20 cellular contexts compared by ENCODE assay signal in genomic region chr6:113458368-113459010, GRCh38.
DNase-seq lines count a peak whose midpoint lies in the region; TF ChIP-seq lines count a peak whose summit lies in the region.
"Had no signal": no experiment of that assay in that cellular context is flagged by ENCODE, and none has a peak within 500 bp of the region (broad histone marks: within the 10 kb centered on the region; RNA-seq: fewer than 3 reads in every experiment).

No MANE protein-coding gene starts in this region.

- H3K27ac ChIP-seq in mesodermal cell (ENCODE audit: low read depth, low read length, severe bottlenecking) (peak overlapping the region; percentile 62), prostate gland (no peak overlapping the region)
- H3K27ac ChIP-seq: HL-60, lower lobe of right lung, psoas muscle, vagina had no signal

- DNase-seq in EH (ENCODE audit: low read depth), result peak; percentile 60
- peak; percentile 40 for DNase-seq in NCI-H2029 treated with DMSO at 0.1 percent for 48 hours (lab: John Stamatoyannopoulos, UW)
- DNase-seq in dermis microvascular lymphatic vessel endothelial cell (ENCODE audit: low read depth in 2 of 2), result peak; percentile 67 to 72
- DNase-seq in globus pallidus (ENCODE audit: low spot score), result no peak
- DNase-seq in effector CD8-positive, alpha-beta T cell (lab: John Stamatoyannopoulos, UW), result no peak
- DNase-seq in AG20443 (ENCODE audit: low spot score), result no peak
- DNase-seq in prostate gland (ENCODE audit: low spot score), result no peak
- DNase-seq: activated CD4-positive, alpha-beta T cell treated with anti-CD3 and anti-CD28 coated beads for 48 hours; activated naive CD8-positive, alpha-beta T cell treated with anti-CD3 and anti-CD28 coated beads, Interleukin-2, amount 50 U/mL, for 24 hours; central memory CD4-positive, alpha-beta T cell; effector memory CD4-positive, alpha-beta T cell; lower lobe of right lung; NCI-H187 treated with DMSO at 0.1 percent for 48 hours; NCI-H510A; psoas muscle; spleen had no signal

- H3K36me3 ChIP-seq in mesodermal cell (ENCODE audit: control insufficient read depth, insufficient read depth, low read length) (no peaks in the 10 kb centered on the region), prostate gland (no peaks in the 10 kb centered on the region)
- H3K36me3 ChIP-seq: HAP-1, lower lobe of right lung, spleen, vagina had no signal

- H3K27me3 ChIP-seq in prostate gland (replicated peaks; ENCODE audit: insufficient read depth), result no peaks in the 10 kb centered on the region
- H3K27me3 ChIP-seq: spleen, vagina had no signal

- peaks cover 22% of the 10 kb centered on the region for H3K4me1 ChIP-seq in mesodermal cell (ENCODE audit: control insufficient read depth, insufficient read depth, low read length, poor library complexity, severe bottlenecking)
- H3K4me1 ChIP-seq in prostate gland (replicated peaks), result no peaks in the 10 kb centered on the region
- H3K4me1 ChIP-seq: lower lobe of right lung, psoas muscle, spleen, vagina had no signal

- TF ChIP-seq POLR2A in prostate gland (IDR thresholded peaks at IDR 0.05), result no peak

- intact Hi-C loops in prostate gland (cut with DNase I), result no loop called here

- H3K9me3 ChIP-seq in mesodermal cell (ENCODE audit: control insufficient read depth, low read length), result no peaks in the 10 kb centered on the region
- H3K9me3 ChIP-seq in prostate gland, result no peaks in the 10 kb centered on the region
- H3K9me3 ChIP-seq: HAP-1, lower lobe of right lung, psoas muscle, spleen, vagina had no signal

- TF ChIP-seq CTCF in prostate gland (IDR thresholded peaks at IDR 0.05), result no peak

- H3K4me3 ChIP-seq in mesodermal cell (ENCODE audit: extremely low read depth, insufficient read depth, low read length, poor library complexity, severe bottlenecking), result no peak overlapping the region
- H3K4me3 ChIP-seq in prostate gland, result no peak overlapping the region
- H3K4me3 ChIP-seq: HAP-1, lower lobe of right lung, psoas muscle, spleen, vagina had no signal

- WGBS in mesodermal cell (ENCODE audit: insufficient coverage in 2 of 2), 2 experiments, result 78% methylated on average over 1 of the region's 2 CpGs; no CpG with 5 or more reads in 1 of the 2 experiments
- WGBS in prostate gland, result 44% methylated on average over 2 of the region's 2 CpGs

Comparison
In these comparisons a context has a peak if more than half of its experiments do, and no peak if none do; other contexts are left out.
1. DNase-seq: peak in EH (single experiment), NCI-H2029 treated with DMSO at 0.1 percent for 48 hours (single experiment) and dermis microvascular lymphatic vessel endothelial cell (2 of 2); none in globus pallidus (single experiment), effector CD8-positive, alpha-beta T cell (single experiment), AG20443 (single experiment) and prostate gland (single experiment).